14 cellular contexts compared by ENCODE assay signal in genomic region chr22:17403906-17404305, GRCh38. TPM values are rescaled to one million over a fixed set of nuclear protein-coding genes. Genes with fewer than 3 reads are reported as not detected.
"Had no signal": no experiment of that assay in that cellular context is flagged by ENCODE, and none has a peak within 500 bp of the region (broad histone marks: within the 10 kb centered on the region; RNA-seq: fewer than 3 reads in every experiment).

No MANE protein-coding gene starts in this region.

- H3K27ac Mint-ChIP-seq: activated naive CD4-positive, alpha-beta T cell treated with anti-CD3 and anti-CD28 coated beads, Interleukin-2, amount 10 ng/mL, durations not matched to agents 7 days and 5 days; activated T-helper 2 cell treated with anti-CD3 and anti-CD28 coated beads, Interferon-gamma antibody, Interleukin-2, Interleukin-4, amounts not matched to agents 10 μg/mL and 5 μg/mL and 100 μg/mL, durations not matched to agents 14 hours and 24 hours and 36 hours had no signal

- ATAC-seq: body of pancreas, foreskin keratinocyte, pancreas had no signal

- H3K4me1 ChIP-seq: foreskin keratinocyte, pancreas, tibial artery had no signal

- DNase-seq: activated CD4-positive, alpha-beta T cell treated with anti-CD3 and anti-CD28 coated beads, Interleukin-2, amount 50 U/mL, for 1 hour; activated naive CD4-positive, alpha-beta T cell treated with anti-CD3 and anti-CD28 coated beads, Interleukin-2, amount 10 ng/mL, durations not matched to agents 7 days and 5 days; body of pancreas; dorsolateral prefrontal cortex; esophagus squamous epithelium; foreskin keratinocyte; head of caudate nucleus; islet precursor cell; naive B cell; pancreas; small intestine; tibial artery had no signal

- H3K36me3 ChIP-seq: esophagus squamous epithelium, pancreas, tibial artery had no signal

- H3K4me1 Mint-ChIP-seq: activated naive CD4-positive, alpha-beta T cell treated with anti-CD3 and anti-CD28 coated beads, Interleukin-2, amount 10 ng/mL, durations not matched to agents 7 days and 5 days had no signal

- H3K4me3 Mint-ChIP-seq: activated naive CD4-positive, alpha-beta T cell treated with anti-CD3 and anti-CD28 coated beads, Interleukin-2, amount 10 ng/mL, durations not matched to agents 7 days and 5 days; naive B cell had no signal

- H3K36me3 Mint-ChIP-seq: activated naive CD4-positive, alpha-beta T cell treated with anti-CD3 and anti-CD28 coated beads, Interleukin-2, amount 10 ng/mL, durations not matched to agents 7 days and 5 days; naive B cell had no signal

- H3K27ac ChIP-seq: body of pancreas, esophagus squamous epithelium, foreskin keratinocyte, pancreas, tibial artery had no signal

- H3K9me3 ChIP-seq: body of pancreas, esophagus squamous epithelium, pancreas, tibial artery had no signal

- H3K4me3 ChIP-seq: body of pancreas, dorsolateral prefrontal cortex, esophagus squamous epithelium, pancreas, tibial artery had no signal

- H3K27me3 ChIP-seq: body of pancreas, dorsolateral prefrontal cortex, esophagus squamous epithelium, foreskin keratinocyte, pancreas, tibial artery had no signal

- H3K9me3 Mint-ChIP-seq: activated naive CD4-positive, alpha-beta T cell treated with anti-CD3 and anti-CD28 coated beads, Interleukin-2, amount 10 ng/mL, durations not matched to agents 7 days and 5 days; activated T-helper 2 cell treated with anti-CD3 and anti-CD28 coated beads, Interferon-gamma antibody, Interleukin-2, Interleukin-4, amounts not matched to agents 10 μg/mL and 5 μg/mL and 100 μg/mL, durations not matched to agents 14 hours and 24 hours and 36 hours; naive B cell had no signal

- H3K27me3 Mint-ChIP-seq: activated naive CD4-positive, alpha-beta T cell treated with anti-CD3 and anti-CD28 coated beads, Interleukin-2, amount 10 ng/mL, durations not matched to agents 7 days and 5 days; naive B cell had no signal

RNA-seq across cellular contexts. Expression of gene CECR2, which starts 34.6 kb away (rescaled TPM):
- total RNA-seq: activated CD8-positive, alpha-beta memory T cell treated with anti-CD3 and anti-CD28 coated beads for 36 hours; activated T-helper 2 cell treated with anti-CD3 and anti-CD28 coated beads, Interferon-gamma antibody, Interleukin-2, Interleukin-4, amounts not matched to agents 10 μg/mL and 5 μg/mL and 100 μg/mL, durations not matched to agents 14 hours and 24 hours and 36 hours; foreskin keratinocyte had no signal
- polyA plus RNA-seq: foreskin keratinocyte had no signal
